In genomic region chr5:179803651-179804598, GRCh38 we compare ENCODE assay signal across 8 cellular contexts. TPM values are rescaled to one million over a fixed set of nuclear protein-coding genes. Genes with fewer than 3 reads are reported as not detected.
DNase-seq lines count a peak whose midpoint lies in the region; ATAC-seq and TF ChIP-seq lines count a peak whose summit lies in the region.

No MANE protein-coding gene starts in this region.

- H3K4me1 Mint-ChIP-seq in Caco-2 (ENCODE audit: low read depth, unreplicated experiment), result peaks cover 13% of the 10 kb centered on the region
- H3K4me1 Mint-ChIP-seq in activated T-helper 2 cell treated with anti-CD3 and anti-CD28 coated beads, Interferon-gamma antibody, Interleukin-2, Interleukin-4, amounts not matched to agents 10 μg/mL and 5 μg/mL and 100 μg/mL, durations not matched to agents 14 hours and 24 hours and 36 hours (ENCODE audit: low read depth), result peaks cover 30% of the 10 kb centered on the region

- CTCF ChIA-PET in Caco-2 (lab: Charles Lee), result no interaction called here

- DNase-seq in Caco-2 (no peak), M059J (ENCODE audit: low read depth) (peak; percentile 54), mucosa of gallbladder (ENCODE audit: low spot score) (peak; percentile 25), DMS114 treated with DMSO at 0.1 percent for 48 hours (lab: John Stamatoyannopoulos, UW; ENCODE audit: unreplicated experiment) (no peak)
- no peak for DNase-seq in activated T-helper 2 cell treated with anti-CD3 and anti-CD28 coated beads, Interferon-gamma antibody, Interleukin-2, Interleukin-4, amounts not matched to agents 10 μg/mL and 5 μg/mL and 100 μg/mL, durations not matched to agents 14 hours and 24 hours and 36 hours (ENCODE audit: low spot score)

- no peaks in the 10 kb centered on the region for H3K9me3 ChIP-seq in Caco-2

- H3K4me3 Mint-ChIP-seq in Caco-2 (ENCODE audit: unreplicated experiment), result peak overlapping the region; percentile 37
- H3K4me3 Mint-ChIP-seq in activated T-helper 2 cell treated with anti-CD3 and anti-CD28 coated beads, Interferon-gamma antibody, Interleukin-2, Interleukin-4, amounts not matched to agents 10 μg/mL and 5 μg/mL and 100 μg/mL, durations not matched to agents 14 hours and 24 hours and 36 hours (ENCODE audit: low read depth), result peak overlapping the region; percentile 87

- no peaks in the 10 kb centered on the region for H3K27me3 ChIP-seq in Caco-2 (replicated peaks; ENCODE audit: control insufficient read depth, insufficient read depth, low read length)

- no peaks in the 10 kb centered on the region for H3K27me3 Mint-ChIP-seq in Caco-2 (ENCODE audit: insufficient read depth, unreplicated experiment)
- no peaks in the 10 kb centered on the region for H3K27me3 Mint-ChIP-seq in activated T-helper 2 cell treated with anti-CD3 and anti-CD28 coated beads, Interferon-gamma antibody, Interleukin-2, Interleukin-4, amounts not matched to agents 10 μg/mL and 5 μg/mL and 100 μg/mL, durations not matched to agents 14 hours and 24 hours and 36 hours (ENCODE audit: low read depth)

- no TSS peak for BruUV-seq in Caco-2 (replicated peaks; lab: Mats Ljungman, UMichigan)

- H3K4me3 ChIP-seq in Caco-2 (ENCODE audit: low read depth, low read length), result no peak overlapping the region

- H3K36me3 ChIP-seq in Caco-2 (ENCODE audit: control insufficient read depth, insufficient read depth, low read length), result peaks cover 9% of the 10 kb centered on the region

- peak overlapping the region; percentile 81 for H3K27ac Mint-ChIP-seq in Caco-2 (ENCODE audit: unreplicated experiment)
- peak overlapping the region; percentile 87 for H3K27ac Mint-ChIP-seq in activated T-helper 2 cell treated with anti-CD3 and anti-CD28 coated beads, Interferon-gamma antibody, Interleukin-2, Interleukin-4, amounts not matched to agents 10 μg/mL and 5 μg/mL and 100 μg/mL, durations not matched to agents 14 hours and 24 hours and 36 hours

- TF ChIP-seq CTCF in Caco-2 (IDR thresholded peaks at IDR 0.05; ENCODE audit: insufficient read depth in 1 of 2, low read depth in 1 of 2, low read length in 1 of 2, severe bottlenecking in 1 of 2, unreplicated experiment in 1 of 2), result no peak

- peaks cover 69% of the 10 kb centered on the region for H3K36me3 Mint-ChIP-seq in Caco-2 (ENCODE audit: insufficient read depth, unreplicated experiment)
- peaks cover 31% of the 10 kb centered on the region for H3K36me3 Mint-ChIP-seq in activated T-helper 2 cell treated with anti-CD3 and anti-CD28 coated beads, Interferon-gamma antibody, Interleukin-2, Interleukin-4, amounts not matched to agents 10 μg/mL and 5 μg/mL and 100 μg/mL, durations not matched to agents 14 hours and 24 hours and 36 hours (ENCODE audit: low read depth)

- intact Hi-C loops in Caco-2 (cut with micrococcal nuclease; ENCODE audit: unreplicated experiment), result no loop called here
- intact Hi-C loops in activated T-helper 2 cell treated with anti-CD3 and anti-CD28 coated beads, Interferon-gamma antibody, Interleukin-2, Interleukin-4, amounts not matched to agents 10 μg/mL and 5 μg/mL and 100 μg/mL, durations not matched to agents 14 hours and 24 hours and 36 hours (cut with micrococcal nuclease), result loop anchor here (1.0 to 10.0 kb wide), 6 partner anchors 17 to 182 kb away; partner anchors contain the start of genes CANX and HNRNPH1

- no peak for ATAC-seq in GM21786 (IDR thresholded peaks at IDR 0.05; ENCODE audit: unreplicated experiment)
- no peak for ATAC-seq in GM18502 (IDR thresholded peaks at IDR 0.05; ENCODE audit: poor library complexity, unreplicated experiment)
- no peak for ATAC-seq in HG02870 (IDR thresholded peaks at IDR 0.05; ENCODE audit: unreplicated experiment)

- H3K9me3 Mint-ChIP-seq in Caco-2 (ENCODE audit: unreplicated experiment), result no peaks in the 10 kb centered on the region
- H3K9me3 Mint-ChIP-seq in activated T-helper 2 cell treated with anti-CD3 and anti-CD28 coated beads, Interferon-gamma antibody, Interleukin-2, Interleukin-4, amounts not matched to agents 10 μg/mL and 5 μg/mL and 100 μg/mL, durations not matched to agents 14 hours and 24 hours and 36 hours, result no peaks in the 10 kb centered on the region

- H3K4me1 ChIP-seq in Caco-2, result peaks cover 18% of the 10 kb centered on the region

- POLR2A ChIA-PET in Caco-2 (lab: Charles Lee), result no interaction called here

RNA-seq across cellular contexts. Expression of gene MGAT4B, which starts 2.7 kb away (rescaled TPM):
- total RNA-seq in Caco-2 (2022) (215 and 217 TPM in 2 replicates), mucosa of gallbladder (272 TPM)
- total RNA-seq in M059J (2014; rRNA removed; shearing (Covaris generic)), result 146 and 187 TPM in 2 replicates
- total RNA-seq in activated T-helper 2 cell treated with anti-CD3 and anti-CD28 coated beads, Interferon-gamma antibody, Interleukin-2, Interleukin-4, amounts not matched to agents 10 μg/mL and 5 μg/mL and 100 μg/mL, durations not matched to agents 14 hours and 24 hours and 36 hours, result 135 and 139 TPM in 2 replicates

RNA-seq across cellular contexts. Expression of gene LTC4S, which starts 10.1 kb away (rescaled TPM):
- total RNA-seq in Caco-2 (2022) (2.3 and 2.4 TPM in 2 replicates), mucosa of gallbladder (26.0 TPM)
- not detected in 2 replicates for total RNA-seq in M059J (2014; rRNA removed; shearing (Covaris generic))
- 0.62 and 3.2 TPM in 2 replicates for total RNA-seq in activated T-helper 2 cell treated with anti-CD3 and anti-CD28 coated beads, Interferon-gamma antibody, Interleukin-2, Interleukin-4, amounts not matched to agents 10 μg/mL and 5 μg/mL and 100 μg/mL, durations not matched to agents 14 hours and 24 hours and 36 hours

RNA-seq across cellular contexts. Expression of gene SQSTM1, which starts 16.8 kb away (rescaled TPM):
- total RNA-seq in Caco-2 (2022) (250 and 259 TPM in 2 replicates), mucosa of gallbladder (711 TPM)
- total RNA-seq in M059J (2014; rRNA removed; shearing (Covaris generic)), result 390 and 442 TPM in 2 replicates
- total RNA-seq in activated T-helper 2 cell treated with anti-CD3 and anti-CD28 coated beads, Interferon-gamma antibody, Interleukin-2, Interleukin-4, amounts not matched to agents 10 μg/mL and 5 μg/mL and 100 μg/mL, durations not matched to agents 14 hours and 24 hours and 36 hours, result 194 TPM in 2 replicates

RNA-seq across cellular contexts. Expression of gene MRNIP, which starts 54.7 kb away (rescaled TPM):
- total RNA-seq in Caco-2 (2022) (37.8 and 43.0 TPM in 2 replicates), mucosa of gallbladder (38.6 TPM)
- total RNA-seq in M059J (2014; rRNA removed; shearing (Covaris generic)), result 11.3 and 13.2 TPM in 2 replicates
- total RNA-seq in activated T-helper 2 cell treated with anti-CD3 and anti-CD28 coated beads, Interferon-gamma antibody, Interleukin-2, Interleukin-4, amounts not matched to agents 10 μg/mL and 5 μg/mL and 100 μg/mL, durations not matched to agents 14 hours and 24 hours and 36 hours, result 24.4 and 30.1 TPM in 2 replicates

Comparison
In these comparisons a context has a peak if more than half of its experiments do, and no peak if none do; other contexts are left out.
1. DNase-seq: peak in M059J (single experiment) and mucosa of gallbladder (single experiment); none in Caco-2 (0 of 2), activated T-helper 2 cell treated with anti-CD3 and anti-CD28 coated beads, Interferon-gamma antibody, Interleukin-2, Interleukin-4, amounts not matched to agents 10 μg/mL and 5 μg/mL and 100 μg/mL, durations not matched to agents 14 hours and 24 hours and 36 hours (single experiment) and DMS114 treated with DMSO at 0.1 percent for 48 hours (single experiment).